ENCODE assay signal across 1 cellular context in the genomic region with DNA sequence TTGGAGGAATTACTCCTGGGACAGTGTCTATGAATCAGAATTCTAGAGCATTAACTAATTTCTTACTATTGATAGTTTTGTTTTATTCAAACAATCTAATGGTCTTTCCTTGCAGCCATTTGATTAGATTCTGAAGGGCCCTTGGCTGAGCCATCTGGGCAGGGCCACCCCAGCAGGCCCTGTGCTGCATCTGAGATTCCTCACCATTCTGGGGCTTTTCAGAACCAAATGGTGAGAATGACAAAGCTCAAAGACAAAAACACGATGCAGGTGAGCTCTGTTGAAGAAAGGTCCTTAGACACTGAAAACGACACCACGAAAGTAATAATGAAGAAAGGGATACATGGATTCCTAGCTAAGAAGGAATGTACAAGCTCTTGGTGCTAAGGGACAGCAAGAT.
TF ChIP-seq lines count a peak whose summit lies in the region.

No MANE protein-coding gene starts in this region.

TF ChIP-seq in GM23338, 12 proteins besides CTCF, POLR2A, EP300 and RAD21 (continued from another document):
- TF ChIP-seq, protein P1, sequence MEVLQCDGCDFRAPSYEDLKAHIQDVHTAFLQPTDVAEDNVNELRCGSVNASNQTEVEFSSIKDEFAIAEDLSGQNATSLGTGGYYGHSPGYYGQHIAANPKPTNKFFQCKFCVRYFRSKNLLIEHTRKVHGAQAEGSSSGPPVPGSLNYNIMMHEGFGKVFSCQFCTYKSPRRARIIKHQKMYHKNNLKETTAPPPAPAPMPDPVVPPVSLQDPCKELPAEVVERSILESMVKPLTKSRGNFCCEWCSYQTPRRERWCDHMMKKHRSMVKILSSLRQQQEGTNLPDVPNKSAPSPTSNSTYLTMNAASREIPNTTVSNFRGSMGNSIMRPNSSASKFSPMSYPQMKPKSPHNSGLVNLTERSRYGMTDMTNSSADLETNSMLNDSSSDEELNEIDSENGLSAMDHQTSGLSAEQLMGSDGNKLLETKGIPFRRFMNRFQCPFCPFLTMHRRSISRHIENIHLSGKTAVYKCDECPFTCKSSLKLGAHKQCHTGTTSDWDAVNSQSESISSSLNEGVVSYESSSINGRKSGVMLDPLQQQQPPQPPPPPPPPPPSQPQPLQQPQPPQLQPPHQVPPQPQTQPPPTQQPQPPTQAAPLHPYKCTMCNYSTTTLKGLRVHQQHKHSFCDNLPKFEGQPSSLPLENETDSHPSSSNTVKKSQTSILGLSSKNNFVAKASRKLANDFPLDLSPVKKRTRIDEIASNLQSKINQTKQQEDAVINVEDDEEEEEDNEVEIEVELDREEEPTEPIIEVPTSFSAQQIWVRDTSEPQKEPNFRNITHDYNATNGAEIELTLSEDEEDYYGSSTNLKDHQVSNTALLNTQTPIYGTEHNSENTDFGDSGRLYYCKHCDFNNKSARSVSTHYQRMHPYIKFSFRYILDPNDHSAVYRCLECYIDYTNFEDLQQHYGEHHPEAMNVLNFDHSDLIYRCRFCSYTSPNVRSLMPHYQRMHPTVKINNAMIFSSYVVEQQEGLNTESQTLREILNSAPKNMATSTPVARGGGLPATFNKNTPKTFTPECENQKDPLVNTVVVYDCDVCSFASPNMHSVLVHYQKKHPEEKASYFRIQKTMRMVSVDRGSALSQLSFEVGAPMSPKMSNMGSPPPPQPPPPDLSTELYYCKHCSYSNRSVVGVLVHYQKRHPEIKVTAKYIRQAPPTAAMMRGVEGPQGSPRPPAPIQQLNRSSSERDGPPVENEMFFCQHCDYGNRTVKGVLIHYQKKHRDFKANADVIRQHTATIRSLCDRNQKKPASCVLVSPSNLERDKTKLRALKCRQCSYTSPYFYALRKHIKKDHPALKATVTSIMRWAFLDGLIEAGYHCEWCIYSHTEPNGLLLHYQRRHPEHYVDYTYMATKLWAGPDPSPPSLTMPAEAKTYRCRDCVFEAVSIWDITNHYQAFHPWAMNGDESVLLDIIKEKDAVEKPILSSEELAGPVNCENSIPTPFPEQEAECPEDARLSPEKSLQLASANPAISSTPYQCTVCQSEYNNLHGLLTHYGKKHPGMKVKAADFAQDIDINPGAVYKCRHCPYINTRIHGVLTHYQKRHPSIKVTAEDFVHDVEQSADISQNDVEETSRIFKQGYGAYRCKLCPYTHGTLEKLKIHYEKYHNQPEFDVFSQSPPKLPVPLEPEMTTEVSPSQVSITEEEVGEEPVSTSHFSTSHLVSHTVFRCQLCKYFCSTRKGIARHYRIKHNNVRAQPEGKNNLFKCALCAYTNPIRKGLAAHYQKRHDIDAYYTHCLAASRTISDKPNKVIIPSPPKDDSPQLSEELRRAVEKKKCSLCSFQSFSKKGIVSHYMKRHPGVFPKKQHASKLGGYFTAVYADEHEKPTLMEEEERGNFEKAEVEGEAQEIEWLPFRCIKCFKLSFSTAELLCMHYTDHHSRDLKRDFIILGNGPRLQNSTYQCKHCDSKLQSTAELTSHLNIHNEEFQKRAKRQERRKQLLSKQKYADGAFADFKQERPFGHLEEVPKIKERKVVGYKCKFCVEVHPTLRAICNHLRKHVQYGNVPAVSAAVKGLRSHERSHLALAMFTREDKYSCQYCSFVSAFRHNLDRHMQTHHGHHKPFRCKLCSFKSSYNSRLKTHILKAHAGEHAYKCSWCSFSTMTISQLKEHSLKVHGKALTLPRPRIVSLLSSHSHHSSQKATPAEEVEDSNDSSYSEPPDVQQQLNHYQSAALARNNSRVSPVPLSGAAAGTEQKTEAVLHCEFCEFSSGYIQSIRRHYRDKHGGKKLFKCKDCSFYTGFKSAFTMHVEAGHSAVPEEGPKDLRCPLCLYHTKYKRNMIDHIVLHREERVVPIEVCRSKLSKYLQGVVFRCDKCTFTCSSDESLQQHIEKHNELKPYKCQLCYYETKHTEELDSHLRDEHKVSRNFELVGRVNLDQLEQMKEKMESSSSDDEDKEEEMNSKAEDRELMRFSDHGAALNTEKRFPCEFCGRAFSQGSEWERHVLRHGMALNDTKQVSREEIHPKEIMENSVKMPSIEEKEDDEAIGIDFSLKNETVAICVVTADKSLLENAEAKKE (CRISPR knock-in tag; IDR thresholded peaks at IDR 0.05) = peak; percentile 68; the same call in 1 of the 2 replicates
